In genomic region chr15:66408690-66409089, GRCh38 we compare ENCODE assay signal across 19 cellular contexts. TPM values are rescaled to one million over a fixed set of nuclear protein-coding genes. Genes with fewer than 3 reads are reported as not detected.
DNase-seq lines count a peak whose midpoint lies in the region; ATAC-seq and TF ChIP-seq lines count a peak whose summit lies in the region.
"Had no signal": no experiment of that assay in that cellular context is flagged by ENCODE, and none has a peak within 500 bp of the region (broad histone marks: within the 10 kb centered on the region; RNA-seq: fewer than 3 reads in every experiment).

No MANE protein-coding gene starts in this region.

- H4K20me1 ChIP-seq in BLaER1 = no peaks in the 10 kb centered on the region; the same call in 1 of the 2 replicates

- H3K9me3 ChIP-seq in BLaER1 (peaks cover 3% of the 10 kb centered on the region), lower lobe of right lung (no peaks in the 10 kb centered on the region), uterus (no peaks in the 10 kb centered on the region)
- no peaks in the 10 kb centered on the region for H3K9me3 ChIP-seq in CD8-positive, alpha-beta memory T cell (ENCODE audit: low read length)
- H3K9me3 ChIP-seq: heart right ventricle, testis had no signal

- no peak for ATAC-seq in effector memory CD8-positive, alpha-beta T cell (replicated peaks)
- peak; percentile 43 to 78 for ATAC-seq in lower lobe of right lung
- ATAC-seq: activated naive CD4-positive, alpha-beta T cell treated with anti-CD3 and anti-CD28 coated beads, Interleukin-2, amount 50 U/mL, for 72 hours had no signal

- H3K4me3 ChIP-seq in BLaER1 (no peak overlapping the region), lower lobe of right lung (no peak overlapping the region), uterus (no peak overlapping the region)
- H3K4me3 ChIP-seq in CD8-positive, alpha-beta memory T cell (ENCODE audit: low read length) = no peak overlapping the region
- H3K4me3 ChIP-seq: heart right ventricle, lung, testis had no signal

- H3K4me1 Mint-ChIP-seq in CD8-positive, alpha-beta memory T cell = peaks cover 74 to 91% (median 87%) of the 10 kb centered on the region in 3 donors
- peaks cover 58 to 74% of the 10 kb centered on the region in 2 donors for H3K4me1 Mint-ChIP-seq in effector memory CD8-positive, alpha-beta T cell (ENCODE audit: low read depth in 2 of 2)

- H3K27me3 Mint-ChIP-seq in CD8-positive, alpha-beta memory T cell = no peaks in the 10 kb centered on the region
- no peaks in the 10 kb centered on the region for H3K27me3 Mint-ChIP-seq in effector memory CD8-positive, alpha-beta T cell

- H3K4me2 ChIP-seq in BLaER1 = peak overlapping the region; percentile 87

- no peak for DNase-seq in CD8-positive, alpha-beta memory T cell
- no peak for DNase-seq in effector memory CD8-positive, alpha-beta T cell
- DNase-seq in lower lobe of right lung (peak; percentile 55), T-helper 9 cell (no peak), uterus (no peak), HT-29 (ENCODE audit: low spot score) (no peak)
- no peak for DNase-seq in activated CD8-positive, alpha-beta memory T cell treated with anti-CD3 and anti-CD28 coated beads, Interleukin-2, amount 50 U/mL, for 4 hours
- DNase-seq: activated T-cell treated with anti-CD3 and anti-CD28 coated beads, Interleukin-2, amount 50 U/mL, for 48 hours; COR-L47; DMS79 treated with DMSO at 0.1 percent for 48 hours; heart right ventricle; immature natural killer cell; NCI-H1092 treated with DMSO at 0.1 percent for 48 hours; NCI-H2081 treated with DMSO at 0.1 percent for 48 hours; posterior cingulate gyrus; testis had no signal

- no peak for TF ChIP-seq POLR2A in uterus (IDR thresholded peaks at IDR 0.05)

- H3K27me3 ChIP-seq in BLaER1 = no peaks in the 10 kb centered on the region
- H3K27me3 ChIP-seq in CD8-positive, alpha-beta memory T cell (ENCODE audit: insufficient read depth, low read length, poor library complexity, severe bottlenecking) = no peaks in the 10 kb centered on the region
- no peaks in the 10 kb centered on the region for H3K27me3 ChIP-seq in lower lobe of right lung (ENCODE audit: low read depth)
- no peaks in the 10 kb centered on the region for H3K27me3 ChIP-seq in uterus
- H3K27me3 ChIP-seq: heart right ventricle, testis had no signal

- CTCF ChIA-PET in CD8-positive, alpha-beta memory T cell (lab: Charles Lee) = no interaction called here

- H3K9ac ChIP-seq in BLaER1 = no peak overlapping the region; the same call in 1 of the 2 replicates

- POLR2A ChIA-PET in CD8-positive, alpha-beta memory T cell (lab: Charles Lee) = no interaction called here

- H3K36me3 ChIP-seq in BLaER1 = no peaks in the 10 kb centered on the region; the same call in 1 of the 2 replicates
- H3K36me3 ChIP-seq in CD8-positive, alpha-beta memory T cell (ENCODE audit: insufficient read depth, low read length) = no peaks in the 10 kb centered on the region
- H3K36me3 ChIP-seq in lower lobe of right lung = no peaks in the 10 kb centered on the region
- no peaks in the 10 kb centered on the region for H3K36me3 ChIP-seq in uterus
- H3K36me3 ChIP-seq: heart right ventricle had no signal

- intact Hi-C loops in lower lobe of right lung (cut with DNase I) (no loop called here), uterus (cut with DNase I; ENCODE audit: low total_unique reads) (no loop called here)

- no peak overlapping the region for H3K4me3 Mint-ChIP-seq in CD8-positive, alpha-beta memory T cell
- no peak overlapping the region for H3K4me3 Mint-ChIP-seq in effector memory CD8-positive, alpha-beta T cell
- H3K4me3 Mint-ChIP-seq: immature natural killer cell had no signal

- peaks cover 0 to 2% (median 0%) of the 10 kb centered on the region in 5 donors for H3K9me3 Mint-ChIP-seq in CD8-positive, alpha-beta memory T cell
- H3K9me3 Mint-ChIP-seq in effector memory CD8-positive, alpha-beta T cell = peaks cover 0 to 1% of the 10 kb centered on the region in 2 donors
- H3K9me3 Mint-ChIP-seq: immature natural killer cell had no signal

- H3K4me1 ChIP-seq in BLaER1 = peaks cover 95% of the 10 kb centered on the region
- peaks cover 79% of the 10 kb centered on the region for H3K4me1 ChIP-seq in CD8-positive, alpha-beta memory T cell (ENCODE audit: insufficient read depth, low read length)
- H3K4me1 ChIP-seq in lower lobe of right lung = peaks cover 49% of the 10 kb centered on the region
- H3K4me1 ChIP-seq in uterus = no peaks in the 10 kb centered on the region

- peak overlapping the region; percentile 83 for H3K27ac ChIP-seq in BLaER1
- no peak overlapping the region for H3K27ac ChIP-seq in CD8-positive, alpha-beta memory T cell (ENCODE audit: low read depth, low read length)
- H3K27ac ChIP-seq in lower lobe of right lung = no peak overlapping the region
- no peak overlapping the region for H3K27ac ChIP-seq in uterus
- H3K27ac ChIP-seq: heart right ventricle, testis had no signal

- peak overlapping the region in 6 of 8 donors; percentile 2 to 53 (median 24) for H3K27ac Mint-ChIP-seq in CD8-positive, alpha-beta memory T cell
- H3K27ac Mint-ChIP-seq in effector memory CD8-positive, alpha-beta T cell = peak overlapping the region; percentile 39 to 62
- H3K27ac Mint-ChIP-seq: activated naive CD4-positive, alpha-beta T cell treated with anti-CD3 and anti-CD28 coated beads, Interleukin-2, amount 50 U/mL, for 72 hours had no signal

- H3K36me3 Mint-ChIP-seq in CD8-positive, alpha-beta memory T cell = peaks cover 0 to 7% (median 5%) of the 10 kb centered on the region in 3 donors
- H3K36me3 Mint-ChIP-seq in effector memory CD8-positive, alpha-beta T cell (ENCODE audit: insufficient read depth) = peaks cover under 1% of the 10 kb centered on the region
- H3K36me3 Mint-ChIP-seq: immature natural killer cell had no signal

- no peak for TF ChIP-seq CTCF in lower lobe of right lung (IDR thresholded peaks at IDR 0.05)
- no peak for TF ChIP-seq CTCF in uterus (IDR thresholded peaks at IDR 0.05)

RNA-seq across cellular contexts. Expression of gene MAP2K1, which starts 22.0 kb away (rescaled TPM):
- 10 to 100 TPM; 69.2 to 72.2 TPM for total RNA-seq in CD8-positive, alpha-beta memory T cell
- polyA plus RNA-seq in CD8-positive, alpha-beta memory T cell = 45.3 TPM
- total RNA-seq in lower lobe of right lung (53.6 TPM), uterus (10 to 100 TPM; 13.2 to 46.4 (median 33.5) TPM)
- 57.1 and 61.7 TPM in 2 replicates for total RNA-seq in HT-29 (2014; rRNA removed; shearing (Covaris generic))

RNA-seq across cellular contexts. Expression of gene TIPIN, which starts 52.2 kb away (rescaled TPM):
- 10 to 100 TPM; 58.9 to 63.7 TPM for total RNA-seq in CD8-positive, alpha-beta memory T cell
- polyA plus RNA-seq in CD8-positive, alpha-beta memory T cell = 9.1 TPM
- 6.9 TPM for total RNA-seq in lower lobe of right lung
- total RNA-seq in uterus = 10 to 100 TPM in 2 of 4 donors, 1 to 10 TPM in 1, under 1 TPM in 1; 0.77 to 15.0 (median 8.7) TPM
- 8.9 and 11.3 TPM in 2 replicates for total RNA-seq in HT-29 (2014; rRNA removed; shearing (Covaris generic))
